In genomic region chr20:41664584-41664983, GRCh38 we compare ENCODE assay signal across 1 cellular context.
A peak's percentile ranks its signal among the peaks of the same experiment; 100 is the strongest.
TF ChIP-seq lines count a peak whose summit lies in the region.

No MANE protein-coding gene starts in this region.

TF ChIP-seq in K562, 482 proteins besides CTCF, POLR2A, EP300 and RAD21 (continued from another document):
- peak; percentile 58; the same call in 1 of the 2 replicates for TF ChIP-seq ZBTB40 (IDR thresholded peaks at IDR 0.05)
- no peak for TF ChIP-seq ZBTB40 (CRISPR knock-in tag; IDR thresholded peaks at IDR 0.05)
- no peak for TF ChIP-seq PBX2 (CRISPR knock-in tag; IDR thresholded peaks at IDR 0.05; ENCODE audit: low read depth)
- no peak for TF ChIP-seq PBX2 (tag; conservative IDR thresholded peaks at IDR 0.05; ENCODE audit: low read depth)
- no peak for TF ChIP-seq HMG20B (CRISPR knock-in tag; IDR thresholded peaks at IDR 0.05)
- no peak for TF ChIP-seq C11orf30 (IDR thresholded peaks at IDR 0.05; ENCODE audit: low read depth)
- TF ChIP-seq GABPA (tag; conservative IDR thresholded peaks at IDR 0.05; ENCODE audit: low read depth), result no peak
- TF ChIP-seq FOS (IDR thresholded peaks at IDR 0.05; ENCODE audit: extremely low read depth, insufficient read length), result peak; percentile 78
- TF ChIP-seq RBM14 (IDR thresholded peaks at IDR 0.05; ENCODE audit: borderline replicate concordance, insufficient read depth, low read depth, low read length), result no peak
- TF ChIP-seq ELF1 (tag; IDR thresholded peaks at IDR 0.05), result 0 out of 2 replicates have a peak, but pooled peaks have one; percentile 38
- TF ChIP-seq ZNF780A (CRISPR knock-in tag; IDR thresholded peaks at IDR 0.05), result no peak
- TF ChIP-seq RBM39 (optimal IDR thresholded peaks at IDR 0.05; ENCODE audit: low read depth, low read length), result no peak
- TF ChIP-seq ZNF511 (CRISPR knock-in tag; IDR thresholded peaks at IDR 0.05), result no peak
- TF ChIP-seq USF1 (CRISPR knock-in tag; IDR thresholded peaks at IDR 0.05), result peak; percentile 84
- no peak for TF ChIP-seq ATF1 (CRISPR knock-in tag; IDR thresholded peaks at IDR 0.05)
- peak; percentile 45; the same call in 1 of the 2 replicates for TF ChIP-seq ATF1 (tag; IDR thresholded peaks at IDR 0.05)
- TF ChIP-seq CAMTA2 (CRISPR knock-in tag; conservative IDR thresholded peaks at IDR 0.05), result no peak
